ENCODE assay signal across 7 cellular contexts in genomic region chr6:10720960-10721849, GRCh38. TPM values are rescaled to one million over a fixed set of nuclear protein-coding genes. Genes with fewer than 3 reads are reported as not detected.
DNase-seq lines count a peak whose midpoint lies in the region; ATAC-seq, FAIRE-seq and TF ChIP-seq lines count a peak whose summit lies in the region.
"Not testable (repeated sequence)": the region's sequence is repeated elsewhere in the genome, so short reads cannot be mapped to it uniquely, and the experiment has no call there.
"Had no signal": no experiment of that assay in that cellular context is flagged by ENCODE, and none has a peak within 500 bp of the region (broad histone marks: within the 10 kb centered on the region; RNA-seq: fewer than 3 reads in every experiment).

No MANE protein-coding gene starts in this region.

- H3K9ac ChIP-seq in NT2/D1 (ENCODE audit: insufficient read length, low read depth) (peak overlapping the region; percentile 78), mucosa of rectum (ENCODE audit: low read depth in 1 of 2, low read length in 2 of 2) (peak overlapping the region in 1 of 2 donors; percentile 84)
- H3K9ac ChIP-seq in endothelial cell of umbilical vein (replicated peaks; ENCODE audit: extremely low read depth, insufficient read depth, low read length): not testable (repeated sequence)

- peak overlapping the region; percentile 69 for H2AFZ ChIP-seq in endothelial cell of umbilical vein (ENCODE audit: low read depth, low read length)

- H3K27ac ChIP-seq in endothelial cell of umbilical vein (ENCODE audit: insufficient read depth, low read depth, low read length): not testable (repeated sequence)
- peak overlapping the region; percentile 84 to 89 for H3K27ac ChIP-seq in mucosa of rectum (ENCODE audit: low read depth in 2 of 2, low read length in 2 of 2)

- H3K4me3 ChIP-seq in NT2/D1 (ENCODE audit: insufficient read length, low read depth): not testable (repeated sequence)
- H3K4me3 ChIP-seq in endothelial cell of umbilical vein (replicated peaks in 1 of 3; ENCODE audit: insufficient read depth in 1 of 3, low read depth in 1 of 3, low read length in 3 of 3) (peak overlapping the region in 2 of 3 experiments; percentile 7 to 85), mucosa of rectum (ENCODE audit: low read length in 2 of 2) (peak overlapping the region; percentile 67 to 77)

- not testable (repeated sequence) for BruUV-seq in endothelial cell of umbilical vein (replicated peaks; lab: Mats Ljungman, UMichigan)

- H4K20me1 ChIP-seq in endothelial cell of umbilical vein (replicated peaks; ENCODE audit: control insufficient read depth, extremely low read depth, insufficient read depth, low read length): not testable (repeated sequence)

- dilution Hi-C loops in endothelial cell of umbilical vein (cut with MboI; ENCODE audit: extremely low pct_ligation_motif_present, low sequenced_read_pairs): not testable (repeated sequence)

- H3K9me1 ChIP-seq in endothelial cell of umbilical vein (replicated peaks; ENCODE audit: control insufficient read depth, extremely low read depth, insufficient read depth, low read length): not testable (repeated sequence)

- TF ChIP-seq CTCF in endothelial cell of umbilical vein (IDR thresholded peaks at IDR 0.05; ENCODE audit: extremely low read depth in 1 of 2, insufficient read depth in 1 of 2, low read depth in 1 of 2, low read length in 2 of 2): not testable (repeated sequence)

- peak overlapping the region; percentile 89 to 99 for H3K4me3 Mint-ChIP-seq in stimulated activated naive CD8-positive, alpha-beta T cell treated with anti-CD3 and anti-CD28 coated beads, Interleukin-15, amount 100 ng/mL, for 72 hours

- not testable (repeated sequence) for TF ChIP-seq POLR2A in endothelial cell of umbilical vein (IDR thresholded peaks at IDR 0.05; ENCODE audit: low read depth, low read length)

- peaks cover 19% of the 10 kb centered on the region for H3K36me3 ChIP-seq in NT2/D1 (ENCODE audit: insufficient read depth, insufficient read length, low read length)
- H3K36me3 ChIP-seq in endothelial cell of umbilical vein (ENCODE audit: control insufficient read depth in 2 of 2, extremely low read depth in 1 of 2, insufficient read depth in 2 of 2, low read length in 2 of 2): not testable (repeated sequence)
- peaks cover 12 to 14% of the 10 kb centered on the region in 2 donors for H3K36me3 ChIP-seq in mucosa of rectum (ENCODE audit: control insufficient read depth in 2 of 2, insufficient read depth in 2 of 2, low read length in 2 of 2)

- not testable (repeated sequence) for H3K4me1 ChIP-seq in NT2/D1 (ENCODE audit: insufficient read depth, insufficient read length); endothelial cell of umbilical vein (ENCODE audit: control insufficient read depth, extremely low read depth, insufficient read depth, low read length)
- peaks cover 14 to 20% of the 10 kb centered on the region in 2 donors for H3K4me1 ChIP-seq in mucosa of rectum (ENCODE audit: control insufficient read depth in 2 of 2, insufficient read depth in 2 of 2, low read length in 2 of 2)

- not testable (repeated sequence) for ATAC-seq in stimulated activated naive CD8-positive, alpha-beta T cell treated with anti-CD3 and anti-CD28 coated beads, Interleukin-15, amount 100 ng/mL, for 72 hours

- not testable (repeated sequence) for FAIRE-seq in endothelial cell of umbilical vein (lab: Jason Lieb, UNC)

- H3K27me3 ChIP-seq in NT2/D1 (ENCODE audit: insufficient read depth, insufficient read length); endothelial cell of umbilical vein (ENCODE audit: control insufficient read depth in 2 of 2, insufficient read depth in 2 of 2, low read length in 2 of 2); mucosa of rectum (ENCODE audit: control insufficient read depth in 2 of 2, insufficient read depth in 2 of 2, low read length in 2 of 2): not testable (repeated sequence)

- peak overlapping the region in 1 of 2 donors; percentile 98 for H3K27ac Mint-ChIP-seq in stimulated activated naive CD8-positive, alpha-beta T cell treated with anti-CD3 and anti-CD28 coated beads, Interleukin-15, amount 100 ng/mL, for 72 hours

- POLR2A ChIA-PET in endothelial cell of umbilical vein (lab: Charles Lee): interaction anchor here (0.9 kb wide), 1 partner anchor 26 kb away, joined by 3 read pairs; the partner anchor contains the start of gene TMEM14B

- not testable (repeated sequence) for H3K79me2 ChIP-seq in endothelial cell of umbilical vein (ENCODE audit: control insufficient read depth, insufficient read depth, low read length)

- DNase-seq in GF-D8 (lab: John Stamatoyannopoulos, UW) (peak; percentile 45), activated T-cell treated with anti-CD3 and anti-CD28 coated beads for 48 hours (ENCODE audit: low read depth) (peak; percentile 31)
- not testable (repeated sequence) for DNase-seq in NT2/D1 (ENCODE audit: low read depth, low spot score); endothelial cell of umbilical vein (ENCODE audit: low read depth, low spot score)
- DNase-seq in stimulated activated naive CD8-positive, alpha-beta T cell treated with anti-CD3 and anti-CD28 coated beads, Interleukin-15, amount 100 ng/mL, for 72 hours: peak; percentile 55 to 63

- not testable (repeated sequence) for H3K9me3 Mint-ChIP-seq in stimulated activated naive CD8-positive, alpha-beta T cell treated with anti-CD3 and anti-CD28 coated beads, Interleukin-15, amount 100 ng/mL, for 72 hours

- CTCF ChIA-PET in endothelial cell of umbilical vein (lab: Charles Lee): interaction anchor here (0.7 to 4.8 kb wide), 3 partner anchors 26 to 39 kb away, joined by 3 to 21 read pairs (median 4); partner anchors contain the start of genes C6orf52 and PAK1IP1

- peaks cover 28% of the 10 kb centered on the region for H3K9me3 ChIP-seq in NT2/D1 (ENCODE audit: insufficient read depth, low read length)
- H3K9me3 ChIP-seq in endothelial cell of umbilical vein (replicated peaks; ENCODE audit: control insufficient read depth, insufficient read depth, low read length); mucosa of rectum (ENCODE audit: control insufficient read depth in 2 of 2, low read length in 2 of 2): not testable (repeated sequence)

- not testable (repeated sequence) for H3K4me2 ChIP-seq in endothelial cell of umbilical vein (ENCODE audit: insufficient read depth, low read length)

- H3K27me3 Mint-ChIP-seq in stimulated activated naive CD8-positive, alpha-beta T cell treated with anti-CD3 and anti-CD28 coated beads, Interleukin-15, amount 100 ng/mL, for 72 hours: not testable (repeated sequence)

- intact Hi-C loops in endothelial cell of umbilical vein (cut with micrococcal nuclease): loop anchor here (10.0 kb wide), 1 partner anchor 374 kb away; the partner anchor contains the start of gene SMIM13

- peaks cover 60% of the 10 kb centered on the region for H3K4me1 Mint-ChIP-seq in stimulated activated naive CD8-positive, alpha-beta T cell treated with anti-CD3 and anti-CD28 coated beads, Interleukin-15, amount 100 ng/mL, for 72 hours

RNA-seq across cellular contexts. Expression of gene TMEM14C, which starts 1.7 kb away (rescaled TPM):
- 68.0 and 89.3 TPM in 2 replicates for total RNA-seq in endothelial cell of umbilical vein
- 137 and 146 TPM in 2 replicates for polyA plus RNA-seq in endothelial cell of umbilical vein
- polyA plus RNA-seq in endothelial cell of umbilical vein (2011; cell fraction: cytosol; rRNA removed): 136 and 157 TPM in 2 replicates
- 55.0 and 57.8 TPM in 2 replicates for polyA plus RNA-seq in endothelial cell of umbilical vein (2011; cell fraction: nucleus; rRNA removed)
- 95.5 and 108 TPM in 2 replicates for polyA plus RNA-seq in endothelial cell of umbilical vein (2012)
- 80.3 and 84.5 TPM in 2 replicates for polyA minus RNA-seq in endothelial cell of umbilical vein
- polyA minus RNA-seq in endothelial cell of umbilical vein (2011; cell fraction: cytosol; rRNA and poly(A)+ RNA removed): 52.2 TPM
- 6.2 and 7.4 TPM in 2 replicates for polyA minus RNA-seq in endothelial cell of umbilical vein (2011; cell fraction: nucleus; rRNA and poly(A)+ RNA removed)

RNA-seq across cellular contexts. Expression of gene TMEM14B, which starts 26.4 kb away (rescaled TPM):
- 54.6 and 58.2 TPM in 2 replicates for total RNA-seq in endothelial cell of umbilical vein
- 56.9 and 73.1 TPM in 2 replicates for polyA plus RNA-seq in endothelial cell of umbilical vein
- 61.7 and 64.3 TPM in 2 replicates for polyA plus RNA-seq in endothelial cell of umbilical vein (2011; cell fraction: cytosol; rRNA removed)
- 29.1 and 33.6 TPM in 2 replicates for polyA plus RNA-seq in endothelial cell of umbilical vein (2011; cell fraction: nucleus; rRNA removed)
- 51.1 and 64.9 TPM in 2 replicates for polyA plus RNA-seq in endothelial cell of umbilical vein (2012)
- 39.8 and 44.9 TPM in 2 replicates for polyA minus RNA-seq in endothelial cell of umbilical vein
- polyA minus RNA-seq in endothelial cell of umbilical vein (2011; cell fraction: cytosol; rRNA and poly(A)+ RNA removed): 33.9 TPM
- 17.9 and 22.2 TPM in 2 replicates for polyA minus RNA-seq in endothelial cell of umbilical vein (2011; cell fraction: nucleus; rRNA and poly(A)+ RNA removed)

RNA-seq across cellular contexts. Expression of gene PAK1IP1, which starts 26.4 kb away (rescaled TPM):
- total RNA-seq in endothelial cell of umbilical vein: 20.6 and 20.9 TPM in 2 replicates
- 7.6 and 10.6 TPM in 2 replicates for polyA plus RNA-seq in endothelial cell of umbilical vein
- polyA plus RNA-seq in endothelial cell of umbilical vein (2011; cell fraction: cytosol; rRNA removed): 19.6 and 21.2 TPM in 2 replicates
- polyA plus RNA-seq in endothelial cell of umbilical vein (2011; cell fraction: nucleus; rRNA removed): 10.9 and 15.9 TPM in 2 replicates
- polyA plus RNA-seq in endothelial cell of umbilical vein (2012): 17.2 and 29.3 TPM in 2 replicates
- 6.8 and 10.2 TPM in 2 replicates for polyA minus RNA-seq in endothelial cell of umbilical vein
- polyA minus RNA-seq in endothelial cell of umbilical vein (2011; cell fraction: cytosol; rRNA and poly(A)+ RNA removed): 6.9 TPM
- 2.8 and 3.8 TPM in 2 replicates for polyA minus RNA-seq in endothelial cell of umbilical vein (2011; cell fraction: nucleus; rRNA and poly(A)+ RNA removed)

RNA-seq across cellular contexts. Expression of gene C6orf52, which starts 26.8 kb away (rescaled TPM):
- total RNA-seq in endothelial cell of umbilical vein: not detected in 2 replicates
- 0.27 and 0.54 TPM in 2 replicates for polyA plus RNA-seq in endothelial cell of umbilical vein
- 0.35 TPM in 2 replicates for polyA plus RNA-seq in endothelial cell of umbilical vein (2011; cell fraction: cytosol; rRNA removed)
- 0.32 TPM in 1 of 2 replicates, not detected in the other for polyA plus RNA-seq in endothelial cell of umbilical vein (2011; cell fraction: nucleus; rRNA removed)
- 0.64 and 0.76 TPM in 2 replicates for polyA plus RNA-seq in endothelial cell of umbilical vein (2012)
- not detected in 2 replicates for polyA minus RNA-seq in endothelial cell of umbilical vein
- not detected for polyA minus RNA-seq in endothelial cell of umbilical vein (2011; cell fraction: cytosol; rRNA and poly(A)+ RNA removed)
- polyA minus RNA-seq in endothelial cell of umbilical vein (2011; cell fraction: nucleus; rRNA and poly(A)+ RNA removed): not detected in 2 replicates
- total RNA-seq: thyroid gland had no signal
